Comparison of ENCODE assay signal across 31 cellular contexts in the genomic region with DNA sequence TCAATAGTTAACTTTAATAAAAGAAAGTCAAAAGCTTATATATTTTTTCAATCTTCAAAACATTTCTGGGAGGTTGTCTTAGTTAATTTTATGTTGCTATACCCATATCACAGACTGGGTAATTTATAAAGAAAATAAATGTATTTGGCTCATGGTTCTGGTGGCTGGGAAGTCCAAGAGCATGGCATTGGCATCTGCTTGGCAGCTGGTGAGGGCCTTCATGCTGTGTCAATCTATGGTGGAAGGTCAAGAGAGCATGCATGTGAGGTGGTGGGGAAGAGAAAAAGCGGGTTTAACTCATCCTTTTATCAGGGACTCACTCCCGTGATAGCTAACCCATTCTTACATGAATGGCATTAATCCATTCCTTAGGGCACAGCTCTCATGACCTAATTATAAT.
"Had no signal": no experiment of that assay in that cellular context is flagged by ENCODE, and none has a peak within 500 bp of the region (broad histone marks: within the 10 kb centered on the region; RNA-seq: fewer than 3 reads in every experiment).

No MANE protein-coding gene starts in this region.

- H3K27ac ChIP-seq: adrenal gland, body of pancreas, cardiac muscle cell, colonic mucosa, esophagus squamous epithelium, WERI-Rb-1 had no signal

- H3K4me3 ChIP-seq: adrenal gland, body of pancreas, cardiac muscle cell, colonic mucosa, esophagus squamous epithelium had no signal

- H3K4me1 ChIP-seq: colonic mucosa had no signal

- H3K27me3 ChIP-seq: adrenal gland, body of pancreas, cardiac muscle cell, colonic mucosa, esophagus squamous epithelium had no signal

- H3K9me3 ChIP-seq: body of pancreas, colonic mucosa, esophagus squamous epithelium had no signal

- DNase-seq: activated B cell treated with CpG ODN at 0.5 μM for 24 hours; activated CD4-positive, alpha-beta T cell treated with anti-CD3 and anti-CD28 coated beads for 48 hours; activated CD4-positive, alpha-beta T cell treated with anti-CD3 and anti-CD28 coated beads, Interleukin-2, amount 50 U/mL, for 1 hour; activated CD4-positive, alpha-beta T cell treated with anti-CD3 and anti-CD28 coated beads, Interleukin-2, amount 50 U/mL, for 48 hours; activated CD8-positive, alpha-beta memory T cell treated with anti-CD3 and anti-CD28 coated beads for 24 hours; activated CD8-positive, alpha-beta T cell treated with anti-CD3 and anti-CD28 coated beads for 36 hours; activated effector memory CD4-positive, alpha-beta T cell treated with Interleukin-2 at 50 U/mL for 16 hours; activated naive CD4-positive, alpha-beta T cell treated with anti-CD3 and anti-CD28 coated beads for 36 hours; activated naive CD8-positive, alpha-beta T cell treated with anti-CD3 and anti-CD28 coated beads for 36 hours; activated naive CD8-positive, alpha-beta T cell treated with anti-CD3 and anti-CD28 coated beads, Interleukin-2, amount 50 U/mL, for 24 hours; activated T-cell treated with anti-CD3 and anti-CD28 coated beads, Interleukin-2, amount 50 U/mL, for 4 hours; adrenal gland; amygdala; aorta; body of pancreas; central memory CD4-positive, alpha-beta T cell; cerebellar nuclear complex; colonic mucosa; effector memory CD4-positive, alpha-beta T cell; endodermal cell; erythroblast; esophagus squamous epithelium; head of caudate nucleus; T-helper 1 cell; T-helper 17 cell; T1000; WERI-Rb-1 had no signal

- FAIRE-seq: frontal cortex had no signal

- H3K36me3 ChIP-seq: cardiac muscle cell, colonic mucosa, WERI-Rb-1 had no signal

- ATAC-seq: activated CD4-positive, CD25-positive, alpha-beta regulatory T cell treated with anti-CD3 and anti-CD28 coated beads, Interleukin-2, amount 50 U/mL, for 24 hours; activated CD8-positive, alpha-beta T cell treated with anti-CD3 and anti-CD28 coated beads for 36 hours; activated naive CD8-positive, alpha-beta T cell treated with anti-CD3 and anti-CD28 coated beads, Interleukin-2, amount 50 U/mL, for 24 hours; activated T-cell treated with anti-CD3 and anti-CD28 coated beads, Interleukin-2, amount 50 U/mL, for 4 hours; activated T-helper 17 cell treated with anti-CD3 and anti-CD28 coated beads, Interleukin-2, amount 50 U/mL, for 72 hours; body of pancreas; T-helper 17 cell had no signal
